Comparison of ENCODE assay signal across 28 cellular contexts in the genomic region with DNA sequence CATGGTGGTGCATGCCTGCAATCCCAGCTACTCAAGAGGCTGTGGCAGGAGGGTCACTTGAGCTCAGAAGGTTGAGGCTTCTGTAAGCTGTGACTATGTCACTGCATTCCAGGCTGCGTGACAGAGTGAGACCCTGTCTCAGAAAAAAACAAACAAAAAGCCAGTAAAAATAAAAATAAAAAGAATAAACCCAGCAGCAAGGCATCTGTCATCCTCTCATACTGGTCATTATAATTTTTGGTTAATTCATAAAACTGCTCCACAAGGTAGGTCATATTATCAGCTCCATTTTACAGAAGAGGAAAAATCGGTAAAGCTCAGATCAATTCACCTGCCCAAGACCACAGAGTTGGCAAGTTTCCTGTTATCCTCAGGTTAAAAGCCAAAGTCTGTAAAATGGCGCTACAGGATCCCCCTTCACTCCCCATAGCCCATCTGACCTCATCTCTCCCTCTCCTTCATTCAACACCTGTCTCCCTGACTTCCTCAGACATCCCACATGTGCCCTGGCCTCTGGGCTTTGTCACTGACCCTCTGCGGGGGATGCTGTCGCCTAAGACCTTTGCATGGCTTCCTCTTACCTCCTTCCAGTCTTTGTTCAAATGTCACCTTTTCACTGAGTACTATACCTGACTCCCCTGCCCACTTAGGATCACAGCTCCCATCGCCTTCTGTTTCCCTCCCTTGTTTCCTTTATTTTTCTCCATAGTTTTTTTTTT.
A peak's percentile ranks its signal among the peaks of the same experiment; 100 is the strongest.
DNase-seq lines count a peak whose midpoint lies in the region; ATAC-seq, FAIRE-seq and TF ChIP-seq lines count a peak whose summit lies in the region.
"Had no signal": no experiment of that assay in that cellular context is flagged by ENCODE, and none has a peak within 500 bp of the region (broad histone marks: within the 10 kb centered on the region; RNA-seq: fewer than 3 reads in every experiment).

No MANE protein-coding gene starts in this region.

- H3K14ac ChIP-seq in IMR-90 (replicated peaks; ENCODE audit: low read depth, low read length), result peak overlapping the region; percentile 69

- 86% methylated on average over 4 of the region's 6 CpGs; no CpG with 5 or more reads in 1 of the 2 experiments for WGBS in IMR-90 (ENCODE audit: extremely low coverage in 2 of 2, insufficient read length in 1 of 2), 2 experiments
- WGBS in K562 (ENCODE audit: insufficient coverage, low coverage, missing lambda C conversion rate), result 33% methylated on average over 6 of the region's 6 CpGs

- H4K91ac ChIP-seq in IMR-90 (ENCODE audit: insufficient read depth, low read depth, low read length), result peak overlapping the region; percentile 62

- intact Hi-C loops in IMR-90 (cut with micrococcal nuclease), result no loop called here
- intact Hi-C loops in K562 (cut with micrococcal nuclease), result no loop called here

- H3K9ac ChIP-seq in IMR-90 (ENCODE audit: low read depth, low read length) (no peak overlapping the region), K562 (ENCODE audit: insufficient read depth in 1 of 2, low read depth in 2 of 2, low read length in 2 of 2) (no peak overlapping the region), neural progenitor cell (no peak overlapping the region)

- TF ChIP-seq POLR2A in IMR-90 (IDR thresholded peaks at IDR 0.05; ENCODE audit: low read depth, low read length), result no peak
- TF ChIP-seq POLR2A in K562 (conservative IDR thresholded peaks at IDR 0.05), result no peak

- H3K9me3 ChIP-seq in IMR-90 (ENCODE audit: control insufficient read depth, insufficient read depth, low read length), result no peaks in the 10 kb centered on the region
- H3K9me3 ChIP-seq in K562 (replicated peaks; ENCODE audit: control insufficient read depth, insufficient read depth, low read depth, low read length), result no peaks in the 10 kb centered on the region
- no peaks in the 10 kb centered on the region for H3K9me3 ChIP-seq in neural progenitor cell (ENCODE audit: low read depth)
- H3K9me3 ChIP-seq: heart right ventricle, pancreas had no signal

- H3K27ac ChIP-seq in GM23338 (ENCODE audit: low read depth) (no peak overlapping the region), IMR-90 (ENCODE audit: insufficient read depth, low read length) (no peak overlapping the region), K562 (ENCODE audit: extremely low read depth, low read depth, low read length) (no peak overlapping the region), neural progenitor cell (no peak overlapping the region)
- H3K27ac ChIP-seq: heart right ventricle, pancreas, WERI-Rb-1 had no signal

- DNase-seq in GM23338 (ENCODE audit: low spot score) (peak; percentile 44), IMR-90 (no peak), K562 (ENCODE audit: extremely low read depth in 1 of 4, low spot score in 3 of 4) (no peak), neural progenitor cell (ENCODE audit: low spot score) (no peak), NCI-H226 (no peak), SIG-M5 treated with dmso at 0.1 percent for 504 hours (lab: John Stamatoyannopoulos, UW; ENCODE audit: unreplicated experiment) (no peak)
- DNase-seq: activated CD4-positive, alpha-beta T cell treated with anti-CD3 and anti-CD28 coated beads, Interleukin-2, amount 50 U/mL, for 1 hour; activated CD8-positive, alpha-beta memory T cell treated with anti-CD3 and anti-CD28 coated beads, Interleukin-2, amount 50 U/mL, for 4 hours; activated effector memory CD4-positive, alpha-beta T cell treated with Interleukin-2 at 50 U/mL for 16 hours; CD4-positive, alpha-beta T cell; cerebellar nuclear complex; DMS153; foreskin fibroblast; heart right ventricle; Karpas-422; naive B cell; NCI-H1694; NCI-H2171; NCI-H524; pancreas; right cardiac atrium; stimulated activated CD4-positive, alpha-beta T cell treated with anti-CD3 and anti-CD28 coated beads, Interleukin-12 subunit alpha, Interleukin-12 subunit beta, amount 100 ng/mL, for 4 hours; stimulated activated CD4-positive, alpha-beta T cell treated with anti-CD3 and anti-CD28 coated beads, Interleukin-4, amount 100 ng/mL, for 4 hours; stimulated activated naive CD4-positive, alpha-beta T cell; WERI-Rb-1 had no signal

- no peak overlapping the region for H3K23ac ChIP-seq in IMR-90 (ENCODE audit: low read depth, low read length)

- H3K27me3 Mint-ChIP-seq in GM23338 (ENCODE audit: insufficient read depth, low read depth, poor library complexity), result peaks cover 6% of the 10 kb centered on the region
- H3K27me3 Mint-ChIP-seq in neural progenitor cell (ENCODE audit: insufficient read depth, low read depth), result peaks cover 2% of the 10 kb centered on the region
- H3K27me3 Mint-ChIP-seq: CD4-positive, alpha-beta T cell; naive B cell had no signal

- H2BK5ac ChIP-seq in IMR-90 (ENCODE audit: low read depth, low read length, poor library complexity, severe bottlenecking), result peak overlapping the region; percentile 70

- no peak overlapping the region for H3K4me2 ChIP-seq in GM23338
- H3K4me2 ChIP-seq in IMR-90 (ENCODE audit: low read depth, low read length), result no peak overlapping the region
- H3K4me2 ChIP-seq in K562 (ENCODE audit: insufficient read depth, low read length), result no peak overlapping the region
- H3K4me2 ChIP-seq in neural progenitor cell, result no peak overlapping the region

- POLR2A ChIA-PET in IMR-90 (lab: Charles Lee; ENCODE audit: unreplicated experiment), result interaction anchor here (0.6 kb wide), 1 partner anchor 110 kb away, joined by 3 read pairs; no protein-coding TSS in a partner anchor
- POLR2A ChIA-PET in K562 (lab: Yijun Ruan, JAX), result no interaction called here

- FAIRE-seq in K562 (lab: Jason Lieb, UNC), result no peak
- FAIRE-seq: pancreas had no signal

- H2AK5ac ChIP-seq in IMR-90 (ENCODE audit: low read depth, low read length), result peak overlapping the region; percentile 86

- H2BK15ac ChIP-seq in IMR-90 (ENCODE audit: low read depth, low read length), result peak overlapping the region; percentile 86; the same call in 2 of the 3 replicates

- ATAC-seq in GM23338, result peak; percentile 58
- ATAC-seq in IMR-90 (ENCODE audit: low read depth), result no peak
- ATAC-seq in K562, result no peak
- ATAC-seq in HG02588 (IDR thresholded peaks at IDR 0.05; ENCODE audit: unreplicated experiment), result no peak
- ATAC-seq: heart right ventricle, left lobe of liver, pancreas, right cardiac atrium had no signal

- peak overlapping the region; percentile 49; the same call in 1 of the 2 replicates for H4K5ac ChIP-seq in IMR-90 (ENCODE audit: low read depth, low read length)

- H2AFZ ChIP-seq in GM23338 (peak overlapping the region; percentile 93), IMR-90 (replicated peaks; ENCODE audit: low read length, poor library complexity) (no peak overlapping the region), K562 (ENCODE audit: low read depth, low read length) (peak overlapping the region; percentile 23; the same call in 1 of the 2 replicates), neural progenitor cell (replicated peaks) (no peak overlapping the region)

- H3K79me2 ChIP-seq in GM23338 (replicated peaks; ENCODE audit: insufficient read depth) (no peaks in the 10 kb centered on the region), K562 (ENCODE audit: control insufficient read depth, insufficient read depth, low read length) (no peaks in the 10 kb centered on the region), neural progenitor cell (ENCODE audit: low read depth) (no peaks in the 10 kb centered on the region)

- no peak overlapping the region for H2AK9ac ChIP-seq in IMR-90 (replicated peaks; ENCODE audit: low read depth, low read length, poor library complexity)

- H3F3A ChIP-seq in GM23338 (replicated peaks; ENCODE audit: low read depth) (no peaks in the 10 kb centered on the region), neural progenitor cell (ENCODE audit: low read depth) (peaks cover 10% of the 10 kb centered on the region)

- H3K4ac ChIP-seq in IMR-90 (ENCODE audit: low read depth, low read length), result peak overlapping the region; percentile 79

- peak overlapping the region in 1 of 2 experiments; percentile 45; a peak in 1 of 4 replicates for H4K8ac ChIP-seq in IMR-90 (ENCODE audit: low read depth in 2 of 2, low read length in 2 of 2)

- no peaks in the 10 kb centered on the region for H3K9me2 ChIP-seq in GM23338 (ENCODE audit: insufficient read depth)

- TF ChIP-seq RAD21 in IMR-90 (IDR thresholded peaks at IDR 0.05; ENCODE audit: low read length), result no peak
- TF ChIP-seq RAD21 in K562 (CRISPR knock-in tag; conservative IDR thresholded peaks at IDR 0.05 in 1 of 2, IDR thresholded peaks at IDR 0.05 in 1 of 2), result no peak

- peak overlapping the region; percentile 81 for H2BK20ac ChIP-seq in IMR-90 (ENCODE audit: low read depth, low read length)

- H3K79me1 ChIP-seq in IMR-90 (ENCODE audit: low read depth in 1 of 2, low read length in 2 of 2), result peaks cover 0 to 4% of the 10 kb centered on the region in 2 experiments; a peak in 1 of 4 replicates

- no peak overlapping the region for H3K56ac ChIP-seq in IMR-90 (ENCODE audit: extremely low read depth, insufficient read depth, low read length)

- H2BK120ac ChIP-seq in IMR-90 (ENCODE audit: low read depth, low read length), result peak overlapping the region; percentile 86

- CTCF ChIA-PET in IMR-90 (lab: Yijun Ruan, JAX) (interaction anchor here (0.6 to 1.3 kb wide), 3 partner anchors 109 to 1359 kb away, joined by 3 to 4 read pairs (median 3); no protein-coding TSS in a partner anchor), K562 (lab: Yijun Ruan, JAX; ENCODE audit: low intra/inter-chr PET ratio) (no interaction called here)

- H3K4me3 ChIP-seq in GM23338 (no peak overlapping the region), IMR-90 (ENCODE audit: insufficient read depth, low read depth, low read length) (no peak overlapping the region), K562 (no peak overlapping the region), neural progenitor cell (no peak overlapping the region)
- H3K4me3 ChIP-seq: heart right ventricle, pancreas had no signal

- H3K36me3 ChIP-seq in GM23338 (ENCODE audit: insufficient read depth), result no peaks in the 10 kb centered on the region
- no peaks in the 10 kb centered on the region for H3K36me3 ChIP-seq in IMR-90 (ENCODE audit: control insufficient read depth, insufficient read depth, low read length)
- no peaks in the 10 kb centered on the region for H3K36me3 ChIP-seq in K562 (ENCODE audit: control insufficient read depth, insufficient read depth, low read length)
- no peaks in the 10 kb centered on the region for H3K36me3 ChIP-seq in neural progenitor cell
- H3K36me3 ChIP-seq: heart right ventricle, pancreas, WERI-Rb-1 had no signal

- H3K4me1 Mint-ChIP-seq in GM23338, result peaks cover 22% of the 10 kb centered on the region
- H3K4me1 Mint-ChIP-seq in neural progenitor cell, result peaks cover 11% of the 10 kb centered on the region

- no peak for TF ChIP-seq CTCF in GM23338 (conservative IDR thresholded peaks at IDR 0.05; ENCODE audit: low read depth in 2 of 2)
- TF ChIP-seq CTCF in IMR-90 (conservative IDR thresholded peaks at IDR 0.05; ENCODE audit: low read depth, low read length), result no peak
- no peak for TF ChIP-seq CTCF in K562 (IDR thresholded peaks at IDR 0.05 in 2 of 3, conservative IDR thresholded peaks at IDR 0.05 in 1 of 3; ENCODE audit: insufficient read depth in 2 of 3, low read depth in 1 of 3, low read length in 3 of 3)
- no peak for TF ChIP-seq CTCF in neural progenitor cell (IDR thresholded peaks at IDR 0.05)

- H3K36me3 Mint-ChIP-seq in GM23338 (ENCODE audit: low read depth) (no peaks in the 10 kb centered on the region), neural progenitor cell (no peaks in the 10 kb centered on the region)
- H3K36me3 Mint-ChIP-seq: naive B cell had no signal

- no peaks in the 10 kb centered on the region for H3K9me3 Mint-ChIP-seq in GM23338
- no peaks in the 10 kb centered on the region for H3K9me3 Mint-ChIP-seq in neural progenitor cell
- H3K9me3 Mint-ChIP-seq: CD4-positive, alpha-beta T cell; naive B cell; T-helper 2 cell treated with Interferon-gamma antibody and Interleukin-4, amounts not matched to agents 5 μg/mL and 100 μg/mL, for 36 hours had no signal

- no peaks in the 10 kb centered on the region for H4K20me1 ChIP-seq in GM23338 (replicated peaks; ENCODE audit: insufficient read depth)
- no peaks in the 10 kb centered on the region for H4K20me1 ChIP-seq in IMR-90 (ENCODE audit: insufficient read depth, low read length)
- no peaks in the 10 kb centered on the region for H4K20me1 ChIP-seq in K562 (replicated peaks; ENCODE audit: control insufficient read depth, insufficient read depth, low read length)
- H4K20me1 ChIP-seq in neural progenitor cell (ENCODE audit: low read depth), result no peaks in the 10 kb centered on the region

- BruUV-seq in IMR-90 (replicated peaks; lab: Mats Ljungman, UMichigan) (no TSS peak), K562 (replicated peaks; lab: Mats Ljungman, UMichigan) (no TSS peak)

- no peak overlapping the region; the same call in 1 of the 2 replicates for H3K27ac Mint-ChIP-seq in GM23338
- peak overlapping the region; percentile 3 for H3K27ac Mint-ChIP-seq in neural progenitor cell
- H3K27ac Mint-ChIP-seq: CD4-positive, alpha-beta T cell; T-helper 2 cell treated with Interferon-gamma antibody and Interleukin-4, amounts not matched to agents 5 μg/mL and 100 μg/mL, for 36 hours had no signal

- peak overlapping the region; percentile 50; the same call in 1 of the 2 replicates for H3K18ac ChIP-seq in IMR-90 (ENCODE audit: low read depth, low read length)

- H3K9me1 ChIP-seq in IMR-90 (ENCODE audit: insufficient read depth, low read length) (peaks cover 8% of the 10 kb centered on the region; the same call in 1 of the 2 replicates), K562 (ENCODE audit: control insufficient read depth, insufficient read depth, low read length) (no peaks in the 10 kb centered on the region)

- no peak for TF ChIP-seq EP300 in K562 (IDR thresholded peaks at IDR 0.05; ENCODE audit: low read length)

- dilution Hi-C loops in IMR-90 (cut with HindIII; ENCODE audit: low sequenced_read_pairs, unreplicated experiment), result no loop called here

- H3K4me1 ChIP-seq in GM23338 (ENCODE audit: insufficient read depth), result peaks cover 13% of the 10 kb centered on the region
- peaks cover 12% of the 10 kb centered on the region for H3K4me1 ChIP-seq in IMR-90 (ENCODE audit: control insufficient read depth, insufficient read depth, low read length)
- H3K4me1 ChIP-seq in K562 (replicated peaks in 1 of 2; ENCODE audit: control insufficient read depth in 2 of 2, insufficient read depth in 2 of 2, low read length in 2 of 2), result no peaks in the 10 kb centered on the region
- H3K4me1 ChIP-seq in neural progenitor cell, result peaks cover 29% of the 10 kb centered on the region
- H3K4me1 ChIP-seq: heart right ventricle, pancreas had no signal

- H3K4me3 Mint-ChIP-seq in GM23338 (no peak overlapping the region), neural progenitor cell (no peak overlapping the region)
- H3K4me3 Mint-ChIP-seq: CD4-positive, alpha-beta T cell; naive B cell; T-helper 2 cell treated with Interferon-gamma antibody and Interleukin-4, amounts not matched to agents 5 μg/mL and 100 μg/mL, for 36 hours had no signal

- H3K27me3 ChIP-seq in GM23338 (ENCODE audit: insufficient read depth), result no peaks in the 10 kb centered on the region
- no peaks in the 10 kb centered on the region for H3K27me3 ChIP-seq in IMR-90 (ENCODE audit: control insufficient read depth, insufficient read depth, low read length)
- H3K27me3 ChIP-seq in K562 (ENCODE audit: control insufficient read depth in 2 of 2, insufficient read depth in 2 of 2, low read length in 2 of 2), result no peaks in the 10 kb centered on the region
- no peaks in the 10 kb centered on the region for H3K27me3 ChIP-seq in neural progenitor cell
- H3K27me3 ChIP-seq: heart right ventricle, pancreas had no signal

- in situ Hi-C loops in IMR-90 (cut with MboI; ENCODE audit: low sequenced_read_pairs), result no loop called here
- in situ Hi-C loops in K562 (cut with MboI), result no loop called here

Comparison
In these comparisons a context has a peak if more than half of its experiments do, and no peak if none do; other contexts are left out.
1. H2AFZ ChIP-seq: peak in GM23338 (single experiment) and K562 (single experiment); none in IMR-90 (single experiment) and neural progenitor cell (single experiment).